Comparison of ENCODE assay signal across 14 cellular contexts in the genomic region with DNA sequence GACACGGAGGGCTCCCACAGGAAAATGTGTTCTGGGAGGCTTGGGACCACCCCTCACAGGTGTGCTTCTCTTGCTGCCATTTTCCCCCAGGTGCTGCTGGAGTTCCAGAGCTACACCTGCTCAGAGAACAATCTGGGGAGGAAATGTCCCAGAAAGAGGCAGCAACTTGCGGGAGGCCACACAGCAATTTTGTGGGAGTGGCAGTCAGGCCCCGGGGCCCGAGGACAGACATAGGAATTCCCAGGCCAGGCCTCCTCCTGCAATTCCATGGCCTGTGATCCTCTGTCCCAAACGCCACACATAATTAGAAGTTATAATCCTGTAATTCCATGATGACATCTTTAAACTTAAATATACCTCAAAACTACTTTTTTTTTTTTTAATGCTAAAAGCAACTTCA. TPM values are rescaled to one million over a fixed set of nuclear protein-coding genes. Genes with fewer than 3 reads are reported as not detected.
DNase-seq lines count a peak whose midpoint lies in the region; ATAC-seq, FAIRE-seq and TF ChIP-seq lines count a peak whose summit lies in the region.
"Had no signal": no experiment of that assay in that cellular context is flagged by ENCODE, and none has a peak within 500 bp of the region (broad histone marks: within the 10 kb centered on the region; RNA-seq: fewer than 3 reads in every experiment).

No MANE protein-coding gene starts in this region.

- POLR2A ChIA-PET in K562 (lab: Yijun Ruan, JAX) = interaction anchor here (0.6 to 1.7 kb wide), 3 partner anchors 11 to 18 kb away, joined by 3 to 5 read pairs (median 3); a partner anchor contains a TSS

- CTCF ChIA-PET in K562 (lab: Yijun Ruan, JAX; ENCODE audit: low intra/inter-chr PET ratio) = no interaction called here

- peaks cover 25% of the 10 kb centered on the region for H3K4me1 ChIP-seq in left ventricle myocardium inferior
- H3K4me1 ChIP-seq in right atrium auricular region = peaks cover 0 to 18% of the 10 kb centered on the region in 2 donors
- peaks cover 3 to 18% of the 10 kb centered on the region in 2 experiments; a peak in 2 of 5 replicates for H3K4me1 ChIP-seq in K562 (replicated peaks in 1 of 2; ENCODE audit: control insufficient read depth in 2 of 2, insufficient read depth in 2 of 2, low read length in 2 of 2)
- no peaks in the 10 kb centered on the region for H3K4me1 ChIP-seq in mesendoderm (ENCODE audit: control insufficient read depth, low read depth, low read length)

- no peak overlapping the region for H2BK120ac ChIP-seq in mesendoderm (ENCODE audit: low read depth, low read length)

- intact Hi-C loops in left ventricle myocardium inferior (cut with micrococcal nuclease) = no loop called here
- intact Hi-C loops in K562 (cut with micrococcal nuclease) = no loop called here

- no peak for TF ChIP-seq CTCF in left ventricle myocardium inferior (IDR thresholded peaks at IDR 0.05; ENCODE audit: borderline replicate concordance)
- no peak for TF ChIP-seq CTCF in right atrium auricular region (IDR thresholded peaks at IDR 0.05)
- TF ChIP-seq CTCF in K562 (IDR thresholded peaks at IDR 0.05 in 2 of 3, conservative IDR thresholded peaks at IDR 0.05 in 1 of 3; ENCODE audit: insufficient read depth in 2 of 3, low read depth in 1 of 3, low read length in 3 of 3) = no peak
- no peak for TF ChIP-seq CTCF in brain microvascular endothelial cell (IDR thresholded peaks at IDR 0.05; ENCODE audit: low read depth, low read length, missing control alignments)

- H3K4me3 ChIP-seq in left ventricle myocardium inferior (peak overlapping the region; percentile 76), right atrium auricular region (no peak overlapping the region), K562 (no peak overlapping the region), mesendoderm (ENCODE audit: low read length) (no peak overlapping the region), brain microvascular endothelial cell (ENCODE audit: low read depth, low read length) (no peak overlapping the region)

- H2AFZ ChIP-seq in K562 (ENCODE audit: low read depth, low read length) = no peak overlapping the region

- TF ChIP-seq POLR2A in K562 (conservative IDR thresholded peaks at IDR 0.05) = no peak

- in situ Hi-C loops in K562 (cut with MboI) (no loop called here), brain microvascular endothelial cell (cut with HindIII; ENCODE audit: low pct_ligation_motif_present, low sequenced_read_pairs) (no loop called here)

- no peak for TF ChIP-seq RAD21 in K562 (CRISPR knock-in tag; conservative IDR thresholded peaks at IDR 0.05 in 1 of 2, IDR thresholded peaks at IDR 0.05 in 1 of 2)

- ATAC-seq in K562 (no peak), GM21528 (IDR thresholded peaks at IDR 0.05; ENCODE audit: low FRiP score, unreplicated experiment) (no peak), HG03175 (IDR thresholded peaks at IDR 0.05; ENCODE audit: unreplicated experiment) (no peak)
- ATAC-seq: effector memory CD8-positive, alpha-beta T cell; natural killer cell had no signal

- peaks cover 6% of the 10 kb centered on the region for H3K79me1 ChIP-seq in mesendoderm (ENCODE audit: low read length)

- H3K9me3 ChIP-seq in left ventricle myocardium inferior (replicated peaks) (no peaks in the 10 kb centered on the region), right atrium auricular region (no peaks in the 10 kb centered on the region), K562 (replicated peaks; ENCODE audit: control insufficient read depth, insufficient read depth, low read depth, low read length) (no peaks in the 10 kb centered on the region)
- H3K9me3 ChIP-seq: Peyer's patch had no signal

- peaks cover 49% of the 10 kb centered on the region for H3K27me3 ChIP-seq in left ventricle myocardium inferior (ENCODE audit: low read depth)
- H3K27me3 ChIP-seq in right atrium auricular region = peaks cover 0 to 4% of the 10 kb centered on the region in 2 donors
- H3K27me3 ChIP-seq in K562 (ENCODE audit: control insufficient read depth in 2 of 2, insufficient read depth in 2 of 2, low read length in 2 of 2) = no peaks in the 10 kb centered on the region
- H3K27me3 ChIP-seq in mesendoderm (ENCODE audit: insufficient read depth, low read length, poor library complexity) = no peaks in the 10 kb centered on the region
- no peaks in the 10 kb centered on the region for H3K27me3 ChIP-seq in brain microvascular endothelial cell (replicated peaks)
- H3K27me3 ChIP-seq: Peyer's patch had no signal

- no peak for TF ChIP-seq EP300 in K562 (IDR thresholded peaks at IDR 0.05; ENCODE audit: low read length)

- no peak for FAIRE-seq in K562 (lab: Jason Lieb, UNC)
- FAIRE-seq: frontal cortex had no signal

- no peak overlapping the region for H3K4ac ChIP-seq in mesendoderm (ENCODE audit: low read depth, low read length)

- BruUV-seq in K562 (replicated peaks; lab: Mats Ljungman, UMichigan) = TSS peak; percentile 63

- H3K27ac ChIP-seq in left ventricle myocardium inferior (replicated peaks) = no peak overlapping the region
- no peak overlapping the region for H3K27ac ChIP-seq in right atrium auricular region
- no peak overlapping the region for H3K27ac ChIP-seq in K562 (ENCODE audit: extremely low read depth, low read depth, low read length)
- H3K27ac ChIP-seq in mesendoderm (ENCODE audit: low read depth, low read length) = no peak overlapping the region
- H3K27ac ChIP-seq in brain microvascular endothelial cell = no peak overlapping the region
- H3K27ac ChIP-seq: skin epidermis had no signal

- H3K56ac ChIP-seq in mesendoderm (ENCODE audit: low read length) = peak overlapping the region; percentile 60

- no peak overlapping the region for H2BK15ac ChIP-seq in mesendoderm (replicated peaks; ENCODE audit: low read depth)

- no peak for DNase-seq in left ventricle myocardium inferior
- DNase-seq in right atrium auricular region (ENCODE audit: low spot score) = no peak
- no peak for DNase-seq in K562 (ENCODE audit: extremely low read depth in 1 of 4, low spot score in 3 of 4)
- DNase-seq in mesendoderm = no peak
- DNase-seq in SW 1271 (lab: John Stamatoyannopoulos, UW) = no peak
- no peak for DNase-seq in brain microvascular endothelial cell
- DNase-seq: activated CD4-positive, alpha-beta T cell treated with anti-CD3 and anti-CD28 coated beads, Interleukin-2, amount 50 U/mL, for 1 hour; effector memory CD8-positive, alpha-beta T cell; natural killer cell had no signal

- no peak overlapping the region for H4K8ac ChIP-seq in mesendoderm (ENCODE audit: low read depth, low read length)

- H4K20me1 ChIP-seq in K562 (replicated peaks; ENCODE audit: control insufficient read depth, insufficient read depth, low read length) = peaks cover 16% of the 10 kb centered on the region

- no peak overlapping the region for H2BK5ac ChIP-seq in mesendoderm (ENCODE audit: low read length)

- H3K36me3 ChIP-seq in left ventricle myocardium inferior (no peaks in the 10 kb centered on the region), right atrium auricular region (no peaks in the 10 kb centered on the region), K562 (ENCODE audit: control insufficient read depth, insufficient read depth, low read length) (no peaks in the 10 kb centered on the region), mesendoderm (ENCODE audit: control insufficient read depth, insufficient read depth, low read length) (no peaks in the 10 kb centered on the region), brain microvascular endothelial cell (replicated peaks) (no peaks in the 10 kb centered on the region)
- H3K36me3 ChIP-seq: Peyer's patch had no signal

- no peak overlapping the region for H3K18ac ChIP-seq in mesendoderm (ENCODE audit: low read length)

- H3K4me2 ChIP-seq in K562 (ENCODE audit: insufficient read depth, low read length) = no peak overlapping the region
- no peak overlapping the region for H3K4me2 ChIP-seq in mesendoderm (ENCODE audit: low read length)

- 58% methylated on average over 4 of the region's 5 CpGs for WGBS in K562 (ENCODE audit: insufficient coverage, low coverage, missing lambda C conversion rate)
- WGBS in mesendoderm (ENCODE audit: extremely low coverage, insufficient coverage, low lambda C conversion rate) = no CpG with 5 or more reads among the region's 5 CpGs

- no peak overlapping the region for H2AK5ac ChIP-seq in mesendoderm (ENCODE audit: low read length)

- H3K9me1 ChIP-seq in K562 (ENCODE audit: control insufficient read depth, insufficient read depth, low read length) = no peaks in the 10 kb centered on the region

- H3K23ac ChIP-seq in mesendoderm (ENCODE audit: low read length) = no peak overlapping the region

- H3K9ac ChIP-seq in K562 (ENCODE audit: insufficient read depth in 1 of 2, low read depth in 2 of 2, low read length in 2 of 2) = peak overlapping the region in 1 of 2 experiments; percentile 58; a peak in 1 of 4 replicates
- H3K9ac ChIP-seq in mesendoderm (ENCODE audit: low read length) = no peak overlapping the region

- no peak overlapping the region for H4K5ac ChIP-seq in mesendoderm (ENCODE audit: low read length)

- H3K79me2 ChIP-seq in K562 (ENCODE audit: control insufficient read depth, insufficient read depth, low read length) (peaks cover 13% of the 10 kb centered on the region), mesendoderm (ENCODE audit: control insufficient read depth, insufficient read depth, low read length) (peaks cover 14% of the 10 kb centered on the region)

RNA-seq across cellular contexts. Expression of a gene that starts 1.8 kb away (rescaled TPM):
- 1.0 TPM for total RNA-seq in left ventricle myocardium inferior
- 1 to 10 TPM; 3.1 to 5.9 TPM for total RNA-seq in right atrium auricular region
- total RNA-seq in K562 (2011; cell fraction: chromatin; rRNA removed; ENCODE audit: low replicate concordance) = 13.5 and 13.8 TPM in 2 replicates
- 9.1 and 13.0 TPM in 2 replicates for total RNA-seq in K562 (2011; cell fraction: nucleolus; rRNA removed)
- 6.8 and 7.6 TPM in 2 replicates for total RNA-seq in K562 (2011; cell fraction: nucleoplasm; rRNA removed)
- total RNA-seq in K562 (2014; rRNA removed) = 2.8 and 3.7 TPM in 2 replicates
- total RNA-seq in K562 (2014; rRNA removed; fragmentation: Illumina TruSeq; extraction: Trizol) = 2.7 and 3.2 TPM in 2 replicates
- total RNA-seq in K562 (2015; rRNA removed; fragmentation: Illumina TruSeq; extraction: Trizol) = 3.0 and 3.6 TPM in 2 replicates
- total RNA-seq in K562 (2021) = 4.1 and 4.4 TPM in 2 replicates
- polyA plus RNA-seq in K562 (2011; rRNA removed) = 7.2 and 9.9 TPM in 2 replicates
- 7.5 and 7.7 TPM in 2 replicates for polyA plus RNA-seq in K562 (2011; cell fraction: cytosol; rRNA removed)
- 4.4 and 4.8 TPM in 2 replicates for polyA plus RNA-seq in K562 (2011; cell fraction: nucleus; rRNA removed)
- polyA plus RNA-seq in K562 (2012) = 2.3 and 3.7 TPM in 2 replicates
- 5.9 and 6.1 TPM in 2 replicates for polyA plus RNA-seq in K562 (2014; fragmentation: Illumina TruSeq; extraction: Trizol)
- polyA plus RNA-seq in K562 (2014; fragmentation: Nextera tagmentation; extraction: Ambion mirVana) = 1 to 10 TPM in 1 of 2 experiments, under 1 TPM in 1; 0.63 to 1.2 TPM
- polyA plus RNA-seq in K562 (2014; rRNA removed) = 2.9 and 5.7 TPM in 2 replicates
- 10.3 and 12.2 TPM in 2 replicates for polyA minus RNA-seq in K562 (2011; rRNA and poly(A)+ RNA removed)
- polyA minus RNA-seq in K562 (2011; cell fraction: cytosol; rRNA and poly(A)+ RNA removed) = 5.9 and 7.3 TPM in 2 replicates
- 3.0 and 4.3 TPM in 2 replicates for polyA minus RNA-seq in K562 (2011; cell fraction: nucleus; rRNA and poly(A)+ RNA removed)
- 9.9 TPM for polyA plus RNA-seq in mesendoderm (2013, experiment 1 of 2)
- 7.9 TPM for polyA plus RNA-seq in mesendoderm (2013, experiment 2 of 2)

RNA-seq across cellular contexts. Expression of a gene that starts 18.1 kb away (rescaled TPM):
- 6.2 TPM for total RNA-seq in left ventricle myocardium inferior
- total RNA-seq in right atrium auricular region = 1 to 10 TPM; 4.7 to 8.5 TPM
- total RNA-seq in K562 (2011; cell fraction: chromatin; rRNA removed; ENCODE audit: low replicate concordance) = 23.7 and 26.4 TPM in 2 replicates
- 11.3 and 15.1 TPM in 2 replicates for total RNA-seq in K562 (2011; cell fraction: nucleolus; rRNA removed)
- total RNA-seq in K562 (2011; cell fraction: nucleoplasm; rRNA removed) = 12.6 and 16.0 TPM in 2 replicates
- 6.6 and 9.4 TPM in 2 replicates for total RNA-seq in K562 (2014; rRNA removed)
- 7.1 and 8.1 TPM in 2 replicates for total RNA-seq in K562 (2014; rRNA removed; fragmentation: Illumina TruSeq; extraction: Trizol)
- 9.5 and 9.6 TPM in 2 replicates for total RNA-seq in K562 (2015; rRNA removed; fragmentation: Illumina TruSeq; extraction: Trizol)
- 7.0 and 8.0 TPM in 2 replicates for total RNA-seq in K562 (2021)
- polyA plus RNA-seq in K562 (2011; rRNA removed) = 7.9 and 9.1 TPM in 2 replicates
- 2.8 and 3.8 TPM in 2 replicates for polyA plus RNA-seq in K562 (2011; cell fraction: cytosol; rRNA removed)
- polyA plus RNA-seq in K562 (2011; cell fraction: nucleus; rRNA removed) = 13.4 and 14.5 TPM in 2 replicates
- 5.8 and 7.5 TPM in 2 replicates for polyA plus RNA-seq in K562 (2012)
- polyA plus RNA-seq in K562 (2014; fragmentation: Illumina TruSeq; extraction: Trizol) = 7.5 and 9.7 TPM in 2 replicates
- 1 to 10 TPM; 3.7 to 9.2 TPM for polyA plus RNA-seq in K562 (2014; fragmentation: Nextera tagmentation; extraction: Ambion mirVana)
- 7.7 and 10.9 TPM in 2 replicates for polyA plus RNA-seq in K562 (2014; rRNA removed)
- 13.0 and 13.2 TPM in 2 replicates for polyA minus RNA-seq in K562 (2011; rRNA and poly(A)+ RNA removed)
- polyA minus RNA-seq in K562 (2011; cell fraction: cytosol; rRNA and poly(A)+ RNA removed) = 3.5 and 11.6 TPM in 2 replicates
- polyA minus RNA-seq in K562 (2011; cell fraction: nucleus; rRNA and poly(A)+ RNA removed) = 8.9 and 13.4 TPM in 2 replicates
- 6.3 TPM for polyA plus RNA-seq in mesendoderm (2013, experiment 1 of 2)
- 6.8 TPM for polyA plus RNA-seq in mesendoderm (2013, experiment 2 of 2)
